6 cellular contexts compared by ENCODE assay signal in the genomic region with DNA sequence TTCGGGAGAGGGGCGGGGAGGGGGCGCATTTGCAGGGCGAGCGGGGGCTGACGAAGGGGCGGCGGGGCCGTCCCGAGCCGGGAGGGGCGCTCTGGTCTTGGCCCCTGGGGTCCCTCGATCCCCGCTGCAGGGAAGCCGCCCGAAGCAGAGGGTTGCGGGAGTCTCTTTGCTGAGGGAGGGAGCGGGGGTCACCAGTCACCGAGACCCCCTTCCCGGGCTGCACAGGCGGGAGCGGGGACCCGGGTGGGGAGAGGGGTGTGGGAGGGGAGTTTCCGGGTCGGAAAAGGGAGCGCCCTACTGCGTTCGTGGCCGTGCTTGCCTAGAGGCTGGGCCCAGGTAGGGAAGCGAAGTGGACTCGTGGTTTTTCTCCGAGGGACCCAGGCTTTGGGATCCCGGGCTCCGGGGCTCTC. TPM values are rescaled to one million over a fixed set of nuclear protein-coding genes. Genes with fewer than 3 reads are reported as not detected.
A peak's percentile ranks its signal among the peaks of the same experiment; 100 is the strongest.
DNase-seq lines count a peak whose midpoint lies in the region; ATAC-seq and TF ChIP-seq lines count a peak whose summit lies in the region.

No MANE protein-coding gene starts in this region.

- H3K27ac ChIP-seq in foreskin keratinocyte (peak overlapping the region; percentile 81), testis (peak overlapping the region in 1 of 2 donors; percentile 46)

- DNase-seq in M059J (ENCODE audit: low read depth) (peak; percentile 27), foreskin keratinocyte (no peak), testis (no peak), cerebellum (ENCODE audit: low spot score) (no peak), dedifferentiated amniotic fluid mesenchymal stem cell (ENCODE audit: extremely low spot score) (no peak)

- no peak for TF ChIP-seq POLR2A in testis (IDR thresholded peaks at IDR 0.05)

- H3K9me3 ChIP-seq in testis = no peaks in the 10 kb centered on the region

- H3K4me1 ChIP-seq in foreskin keratinocyte (no peaks in the 10 kb centered on the region), testis (peaks cover 11% of the 10 kb centered on the region)

- H3K36me3 ChIP-seq in testis (ENCODE audit: low read depth, missing control alignments) = no peaks in the 10 kb centered on the region

- 0% methylated on average over 6 to 34 of the region's 34 CpGs for WGBS in testis, 2 donors

- ATAC-seq in GM19351 (IDR thresholded peaks at IDR 0.05; ENCODE audit: unreplicated experiment) (peak; percentile 33), foreskin keratinocyte (peak; percentile 37)

- TF ChIP-seq CTCF in foreskin keratinocyte (conservative IDR thresholded peaks at IDR 0.05) (no peak), testis (IDR thresholded peaks at IDR 0.05) (no peak)

- intact Hi-C loops in testis (cut with DNase I; ENCODE audit: low total_unique reads) = no loop called here

- peak overlapping the region; percentile 77 to 93 for H3K4me3 ChIP-seq in testis

- H3K27me3 ChIP-seq in foreskin keratinocyte = no peaks in the 10 kb centered on the region
- H3K27me3 ChIP-seq in testis = no peaks in the 10 kb centered on the region

RNA-seq across cellular contexts. Expression of a gene that starts 0.4 kb away (rescaled TPM):
- 97.2 and 106 TPM in 2 replicates for total RNA-seq in M059J (2014; rRNA removed; shearing (Covaris generic))
- total RNA-seq in foreskin keratinocyte (164 and 166 TPM in 2 replicates), testis (10 to 100 TPM; 31.7 to 54.8 TPM), cerebellum (61.0 TPM)
- polyA plus RNA-seq in foreskin keratinocyte (223 TPM in 2 replicates), testis (ENCODE audit: insufficient read depth, low read depth, low replicate concordance) (46.3 TPM)

RNA-seq across cellular contexts. Expression of a gene that starts 10.7 kb away (rescaled TPM):
- total RNA-seq in M059J (2014; rRNA removed; shearing (Covaris generic)) = 0.20 TPM in 1 of 2 replicates, not detected in the other
- total RNA-seq in foreskin keratinocyte (0.11 and 0.14 TPM in 2 replicates), testis (1 to 10 TPM; 1.2 to 2.3 TPM), cerebellum (21.2 TPM)
- polyA plus RNA-seq in foreskin keratinocyte (0.21 and 0.33 TPM in 2 replicates), testis (ENCODE audit: insufficient read depth, low read depth, low replicate concordance) (0.87 TPM)

RNA-seq across cellular contexts. Expression of a gene that starts 25.4 kb away (rescaled TPM):
- total RNA-seq in M059J (2014; rRNA removed; shearing (Covaris generic)) = 0.12 TPM in 1 of 2 replicates, not detected in the other
- total RNA-seq in foreskin keratinocyte = not detected in 2 replicates
- polyA plus RNA-seq in foreskin keratinocyte = not detected in 2 replicates
- total RNA-seq in testis = under 1 TPM; 0.31 to 0.50 TPM
- 0.26 TPM for polyA plus RNA-seq in testis (ENCODE audit: insufficient read depth, low read depth, low replicate concordance)
- 2.1 TPM for total RNA-seq in cerebellum

RNA-seq across cellular contexts. Expression of a gene that starts 27.8 kb away (rescaled TPM):
- total RNA-seq in M059J (2014; rRNA removed; shearing (Covaris generic)) = 102 and 119 TPM in 2 replicates
- total RNA-seq in foreskin keratinocyte (265 and 427 TPM in 2 replicates), testis (1 to 10 TPM; 5.6 to 5.8 TPM), cerebellum (0.27 TPM)
- polyA plus RNA-seq in foreskin keratinocyte (170 and 271 TPM in 2 replicates), testis (ENCODE audit: insufficient read depth, low read depth, low replicate concordance) (7.6 TPM)

RNA-seq across cellular contexts. Expression of a gene that starts 46.1 kb away (rescaled TPM):
- total RNA-seq in M059J (2014; rRNA removed; shearing (Covaris generic)) = not detected in 2 replicates
- total RNA-seq in foreskin keratinocyte = not detected in 2 replicates
- polyA plus RNA-seq in foreskin keratinocyte = not detected in 2 replicates
- not detected for total RNA-seq in testis
- not detected for polyA plus RNA-seq in testis (ENCODE audit: insufficient read depth, low read depth, low replicate concordance)
- not detected for total RNA-seq in cerebellum
